1 cellular context compared by ENCODE assay signal in the genomic region with DNA sequence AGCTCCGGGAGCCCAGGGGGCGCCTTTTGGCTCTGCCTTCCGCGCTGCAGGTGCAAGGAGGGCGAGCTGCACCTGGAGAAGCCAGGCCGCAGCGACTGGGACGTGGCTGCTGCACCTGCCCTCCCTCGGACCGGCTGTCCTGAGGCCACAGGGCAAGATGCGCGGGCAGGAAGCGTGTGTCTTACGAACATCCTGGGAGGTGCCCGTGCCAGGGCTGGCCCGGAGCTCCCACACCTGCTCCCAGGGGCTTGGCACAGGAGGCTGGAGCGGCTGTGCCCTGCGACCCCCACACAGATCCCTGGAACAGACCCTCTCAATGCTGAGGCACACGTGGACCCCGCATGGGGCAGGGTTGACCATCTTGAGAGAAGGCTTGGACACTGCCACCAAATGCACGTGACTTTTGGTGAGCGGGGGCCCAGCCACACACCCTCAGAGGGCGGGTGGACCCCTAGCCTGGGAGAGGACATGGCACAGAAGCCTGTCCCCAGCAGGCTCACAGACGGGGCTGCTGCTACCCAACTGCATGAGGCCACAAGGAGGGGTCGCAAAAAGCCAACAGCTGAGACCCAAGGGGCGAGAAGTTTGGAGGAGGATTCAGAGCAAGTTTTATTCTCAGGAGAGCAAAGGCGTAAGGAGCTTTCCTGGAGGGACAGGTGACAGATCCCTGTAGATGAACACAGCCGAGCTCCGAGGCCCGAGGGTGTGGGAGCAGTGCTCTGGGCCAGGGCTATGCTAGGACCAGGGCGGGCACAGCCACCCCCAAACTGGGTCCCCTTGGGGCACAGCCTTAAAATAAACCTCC.
TF ChIP-seq lines count a peak whose summit lies in the region.

No MANE protein-coding gene starts in this region.

TF ChIP-seq in GM12878, 131 proteins besides CTCF, POLR2A, EP300 and RAD21:
- TF ChIP-seq, protein P1, sequence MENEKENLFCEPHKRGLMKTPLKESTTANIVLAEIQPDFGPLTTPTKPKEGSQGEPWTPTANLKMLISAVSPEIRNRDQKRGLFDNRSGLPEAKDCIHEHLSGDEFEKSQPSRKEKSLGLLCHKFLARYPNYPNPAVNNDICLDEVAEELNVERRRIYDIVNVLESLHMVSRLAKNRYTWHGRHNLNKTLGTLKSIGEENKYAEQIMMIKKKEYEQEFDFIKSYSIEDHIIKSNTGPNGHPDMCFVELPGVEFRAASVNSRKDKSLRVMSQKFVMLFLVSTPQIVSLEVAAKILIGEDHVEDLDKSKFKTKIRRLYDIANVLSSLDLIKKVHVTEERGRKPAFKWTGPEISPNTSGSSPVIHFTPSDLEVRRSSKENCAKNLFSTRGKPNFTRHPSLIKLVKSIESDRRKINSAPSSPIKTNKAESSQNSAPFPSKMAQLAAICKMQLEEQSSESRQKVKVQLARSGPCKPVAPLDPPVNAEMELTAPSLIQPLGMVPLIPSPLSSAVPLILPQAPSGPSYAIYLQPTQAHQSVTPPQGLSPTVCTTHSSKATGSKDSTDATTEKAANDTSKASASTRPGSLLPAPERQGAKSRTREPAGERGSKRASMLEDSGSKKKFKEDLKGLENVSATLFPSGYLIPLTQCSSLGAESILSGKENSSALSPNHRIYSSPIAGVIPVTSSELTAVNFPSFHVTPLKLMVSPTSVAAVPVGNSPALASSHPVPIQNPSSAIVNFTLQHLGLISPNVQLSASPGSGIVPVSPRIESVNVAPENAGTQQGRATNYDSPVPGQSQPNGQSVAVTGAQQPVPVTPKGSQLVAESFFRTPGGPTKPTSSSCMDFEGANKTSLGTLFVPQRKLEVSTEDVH (IDR thresholded peaks at IDR 0.05; ENCODE audit: low read depth, partially characterized antibody), result no peak
- no peak for TF ChIP-seq MYB (IDR thresholded peaks at IDR 0.05; ENCODE audit: borderline replicate concordance, low read depth, low read length)
- TF ChIP-seq FOXK2 (IDR thresholded peaks at IDR 0.05), result no peak
- TF ChIP-seq NR2C1 (IDR thresholded peaks at IDR 0.05), result no peak
- TF ChIP-seq, protein P2, sequence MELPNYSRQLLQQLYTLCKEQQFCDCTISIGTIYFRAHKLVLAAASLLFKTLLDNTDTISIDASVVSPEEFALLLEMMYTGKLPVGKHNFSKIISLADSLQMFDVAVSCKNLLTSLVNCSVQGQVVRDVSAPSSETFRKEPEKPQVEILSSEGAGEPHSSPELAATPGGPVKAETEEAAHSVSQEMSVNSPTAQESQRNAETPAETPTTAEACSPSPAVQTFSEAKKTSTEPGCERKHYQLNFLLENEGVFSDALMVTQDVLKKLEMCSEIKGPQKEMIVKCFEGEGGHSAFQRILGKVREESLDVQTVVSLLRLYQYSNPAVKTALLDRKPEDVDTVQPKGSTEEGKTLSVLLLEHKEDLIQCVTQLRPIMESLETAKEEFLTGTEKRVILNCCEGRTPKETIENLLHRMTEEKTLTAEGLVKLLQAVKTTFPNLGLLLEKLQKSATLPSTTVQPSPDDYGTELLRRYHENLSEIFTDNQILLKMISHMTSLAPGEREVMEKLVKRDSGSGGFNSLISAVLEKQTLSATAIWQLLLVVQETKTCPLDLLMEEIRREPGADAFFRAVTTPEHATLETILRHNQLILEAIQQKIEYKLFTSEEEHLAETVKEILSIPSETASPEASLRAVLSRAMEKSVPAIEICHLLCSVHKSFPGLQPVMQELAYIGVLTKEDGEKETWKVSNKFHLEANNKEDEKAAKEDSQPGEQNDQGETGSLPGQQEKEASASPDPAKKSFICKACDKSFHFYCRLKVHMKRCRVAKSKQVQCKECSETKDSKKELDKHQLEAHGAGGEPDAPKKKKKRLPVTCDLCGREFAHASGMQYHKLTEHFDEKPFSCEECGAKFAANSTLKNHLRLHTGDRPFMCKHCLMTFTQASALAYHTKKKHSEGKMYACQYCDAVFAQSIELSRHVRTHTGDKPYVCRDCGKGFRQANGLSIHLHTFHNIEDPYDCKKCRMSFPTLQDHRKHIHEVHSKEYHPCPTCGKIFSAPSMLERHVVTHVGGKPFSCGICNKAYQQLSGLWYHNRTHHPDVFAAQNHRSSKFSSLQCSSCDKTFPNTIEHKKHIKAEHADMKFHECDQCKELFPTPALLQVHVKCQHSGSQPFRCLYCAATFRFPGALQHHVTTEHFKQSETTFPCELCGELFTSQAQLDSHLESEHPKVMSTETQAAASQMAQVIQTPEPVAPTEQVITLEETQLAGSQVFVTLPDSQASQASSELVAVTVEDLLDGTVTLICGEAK (IDR thresholded peaks at IDR 0.05; ENCODE audit: borderline replicate concordance), result no peak
